Comparison of ENCODE assay signal across 14 cellular contexts in the genomic region with DNA sequence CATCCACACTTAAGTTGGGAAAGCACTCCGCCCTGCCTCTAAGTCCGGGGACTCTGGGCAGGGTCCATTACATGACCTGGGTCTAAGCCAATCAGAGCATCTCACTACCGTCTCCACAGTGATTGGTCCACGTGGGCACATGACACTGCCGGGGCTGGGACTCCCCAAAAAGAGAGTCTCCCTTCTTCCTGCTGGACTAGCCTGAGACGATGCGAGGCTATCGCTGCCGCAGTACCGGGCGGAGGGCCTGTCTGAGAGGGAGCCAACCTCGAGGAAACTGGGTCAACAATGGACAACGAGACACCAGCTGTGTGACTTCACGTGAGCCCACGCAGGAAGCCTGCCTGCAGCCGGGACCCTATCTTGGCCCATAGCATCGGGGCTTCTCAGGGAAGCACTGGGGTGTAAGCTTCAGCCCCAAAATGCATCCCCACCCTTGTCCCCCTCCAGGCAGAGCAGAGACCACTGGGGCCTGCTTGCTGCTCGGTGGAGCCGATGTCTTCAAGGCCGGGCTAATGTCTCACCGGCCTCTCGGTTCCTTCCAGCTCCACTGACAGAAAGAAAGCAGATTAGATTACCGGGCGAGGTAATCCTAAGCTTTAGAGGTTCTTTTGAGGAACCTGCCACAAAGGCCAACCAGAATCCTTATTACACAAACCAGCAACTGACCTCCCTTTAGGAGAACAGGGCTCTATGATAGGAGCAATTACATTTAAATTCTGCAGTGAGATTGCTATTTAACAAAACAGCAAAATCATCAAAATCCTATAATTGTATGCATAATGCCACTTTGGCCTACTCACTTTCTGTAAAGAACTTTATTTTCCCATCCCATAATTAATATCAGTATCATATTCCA.
"Had no signal": no experiment of that assay in that cellular context is flagged by ENCODE, and none has a peak within 500 bp of the region (broad histone marks: within the 10 kb centered on the region; RNA-seq: fewer than 3 reads in every experiment).

No MANE protein-coding gene starts in this region.

- H3K27me3 ChIP-seq: suprapubic skin had no signal

- H3K27ac ChIP-seq: skin epidermis, suprapubic skin had no signal

- ATAC-seq: left lobe of liver had no signal

- H3K9me3 ChIP-seq: suprapubic skin had no signal

- DNase-seq: activated CD4-positive, alpha-beta T cell treated with anti-CD3 and anti-CD28 coated beads, Interleukin-2, amount 50 U/mL, for 4 hours; activated T-cell treated with anti-CD3 and anti-CD28 coated beads for 4 hours; amniotic stem cell; dermis blood vessel endothelial cell; effector memory CD4-positive, alpha-beta T cell; foreskin fibroblast; hippocampal formation; islet precursor cell; mammary epithelial cell; midbrain; trophoblast cell had no signal

- H3K36me3 ChIP-seq: suprapubic skin had no signal

- H3K4me3 ChIP-seq: skin epidermis, suprapubic skin had no signal
